8 cellular contexts compared by ENCODE assay signal in the genomic region with DNA sequence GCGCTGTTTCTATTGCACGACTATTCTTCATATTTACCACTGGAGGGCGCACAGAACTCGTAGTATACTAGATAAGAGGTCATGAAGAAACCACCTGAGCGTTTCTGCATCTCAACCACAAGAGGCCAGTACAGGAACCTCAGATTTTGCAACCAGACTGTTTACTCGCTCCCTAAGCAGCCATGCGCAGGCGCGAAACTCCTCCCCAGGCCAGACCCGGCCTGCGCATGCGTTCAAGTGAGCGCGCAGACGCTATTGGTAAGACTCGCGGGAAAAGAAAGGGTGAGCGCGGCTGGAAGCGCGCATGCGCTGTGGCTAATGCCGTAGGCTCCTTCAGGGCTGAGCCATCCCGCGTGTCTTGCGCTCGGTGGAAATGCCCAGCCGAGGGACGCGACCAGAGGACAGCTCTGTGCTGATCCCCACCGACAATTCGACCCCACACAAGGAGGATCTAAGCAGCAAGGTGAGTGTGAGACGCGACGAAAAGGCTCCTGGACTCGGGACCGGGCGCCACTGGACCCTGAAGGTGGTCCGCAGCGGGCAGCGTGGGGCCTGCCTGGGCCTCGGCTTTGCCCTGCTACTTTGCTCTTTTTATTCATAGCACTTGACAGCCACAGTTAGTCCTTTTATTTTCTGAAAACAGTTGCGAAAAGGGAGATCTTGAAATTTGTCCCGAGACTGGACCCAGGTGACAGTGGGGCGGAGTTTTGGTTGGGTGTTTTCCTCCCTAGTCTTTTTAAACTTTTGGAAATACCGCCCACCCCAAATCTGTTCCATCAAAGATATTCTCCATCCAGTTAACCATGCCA. TPM values are rescaled to one million over a fixed set of nuclear protein-coding genes. Genes with fewer than 3 reads are reported as not detected.
DNase-seq lines count a peak whose midpoint lies in the region; FAIRE-seq and TF ChIP-seq lines count a peak whose summit lies in the region.

ASNSD1 (plus strand) TSS at position 312 of the 809 bp plus-strand sequence. CDS start 4,674 bp downstream, outside the sequence.

- H3K4me2 ChIP-seq in Loucy (ENCODE audit: low read depth, low read length, poor library complexity, severe bottlenecking): peak within 1 kb of the TSS; percentile 97

- H3K27me3 Mint-ChIP-seq in nephron progenitor cell (ENCODE audit: low read depth, poor library complexity): no peaks in the 10 kb centered on the region

- H3K36me3 ChIP-seq in H7 (replicated peaks; ENCODE audit: control insufficient read depth, insufficient read depth, low read length) (peaks cover 1% of the 10 kb centered on the region; the same call in 1 of the 2 replicates), Loucy (ENCODE audit: insufficient read depth, low read length) (peaks cover 2% of the 10 kb centered on the region; the same call in 1 of the 2 replicates), stomach (peaks cover 0 to 17% (median 10%) of the 10 kb centered on the region in 4 donors)

- peak; percentile 93 for DNase-seq in H7
- peak; percentile 97 for DNase-seq in activated effector memory CD4-positive, alpha-beta T cell treated with Interleukin-2 at 50 U/mL for 16 hours
- peak; percentile 100 for DNase-seq in fibroblast of the conjunctiva (ENCODE audit: low read depth)
- DNase-seq in nephron progenitor cell: peak; percentile 99
- DNase-seq in stomach: peak; percentile 100

- 0 out of 2 replicates have a peak, but pooled peaks cover 3% of the 10 kb centered on the region for H3F3A ChIP-seq in Loucy (ENCODE audit: low read depth)

- intact Hi-C loops in stomach (cut with DNase I; ENCODE audit: low total_unique reads): no loop called here

- 0 to 1% (median 0%) methylated on average over 29 to 46 of the region's 46 CpGs for WGBS in stomach, 5 donors

- H3K9me3 Mint-ChIP-seq in nephron progenitor cell: no peaks in the 10 kb centered on the region

- peaks cover 19% of the 10 kb centered on the region for H3K36me3 Mint-ChIP-seq in nephron progenitor cell (ENCODE audit: low read depth)

- H3K9me3 ChIP-seq in Loucy (ENCODE audit: insufficient read depth, low read depth, low read length) (no peaks in the 10 kb centered on the region), stomach (no peaks in the 10 kb centered on the region)

- H3K4me1 ChIP-seq in Loucy (ENCODE audit: insufficient read depth, low read length, poor library complexity, severe bottlenecking): peaks cover 43% of the 10 kb centered on the region
- H3K4me1 ChIP-seq in stomach: peaks cover 19 to 62% (median 38%) of the 10 kb centered on the region in 4 donors

- FAIRE-seq in G401.6 (lab: Jason Lieb, UNC): peak; percentile 99

- TF ChIP-seq CTCF in Loucy (conservative IDR thresholded peaks at IDR 0.05; ENCODE audit: low read length): peak; percentile 99
- peak; percentile 92 for TF ChIP-seq CTCF in nephron progenitor cell (IDR thresholded peaks at IDR 0.05)
- peak in 6 of 7 experiments; percentile 87 to 100 (median 94) for TF ChIP-seq CTCF in stomach (IDR thresholded peaks at IDR 0.05)

- peaks cover 35% of the 10 kb centered on the region for H3K79me2 ChIP-seq in Loucy (ENCODE audit: insufficient read depth, low read length)

- H3K27ac Mint-ChIP-seq in nephron progenitor cell: no peak within 1 kb of the TSS

- TF ChIP-seq EP300 in stomach (IDR thresholded peaks at IDR 0.05): no peak

- peak within 1 kb of the TSS; percentile 99 for H2AFZ ChIP-seq in Loucy (ENCODE audit: low read length)

- H3K4me1 Mint-ChIP-seq in nephron progenitor cell: no peaks in the 10 kb centered on the region

- H4K20me1 ChIP-seq in Loucy (ENCODE audit: insufficient read depth, low read length, poor library complexity, severe bottlenecking): peaks cover 24% of the 10 kb centered on the region

- peak within 1 kb of the TSS; percentile 94 for H3K9ac ChIP-seq in Loucy (ENCODE audit: low read depth, low read length, poor library complexity, severe bottlenecking)

- TF ChIP-seq POLR2A in Raji (IDR thresholded peaks at IDR 0.05; ENCODE audit: insufficient read depth, low read depth, low read length) (peak; percentile 99), stomach (IDR thresholded peaks at IDR 0.05) (peak in 1 of 4 donors; percentile 67)

- H3K9me2 ChIP-seq in Loucy (replicated peaks; ENCODE audit: low read depth, low read length): no peaks in the 10 kb centered on the region

- H3K4me3 Mint-ChIP-seq in nephron progenitor cell: no peak within 1 kb of the TSS

- H3K27me3 ChIP-seq in H7 (ENCODE audit: control insufficient read depth, insufficient read depth, low read length) (no peaks in the 10 kb centered on the region), Loucy (ENCODE audit: insufficient read depth, low read length, poor library complexity, severe bottlenecking) (no peaks in the 10 kb centered on the region), stomach (no peaks in the 10 kb centered on the region)

- H3K4me3 ChIP-seq in H7 (ENCODE audit: insufficient read depth, low read depth, low read length): peak within 1 kb of the TSS; percentile 94
- H3K4me3 ChIP-seq in Loucy (ENCODE audit: low read length, poor library complexity, severe bottlenecking): peak within 1 kb of the TSS; percentile 89
- H3K4me3 ChIP-seq in stomach: peak within 1 kb of the TSS; percentile 62 to 96 (median 84)

- H3K27ac ChIP-seq in stomach: peak within 1 kb of the TSS; percentile 77 to 96 (median 87)

RNA-seq across cellular contexts. Expression of gene ASNSD1, which starts in this region (rescaled TPM):
- total RNA-seq in H7 (2014; rRNA removed; shearing (Covaris generic)): 45.4 and 51.9 TPM in 2 replicates
- 100 to 1,000 TPM in 1 of 5 donors, 10 to 100 TPM in 4; 12.3 to 143 (median 33.3) TPM for total RNA-seq in stomach
- 10 to 100 TPM; 29.0 to 37.7 (median 37.1) TPM for polyA plus RNA-seq in stomach

Comparison
In these comparisons a context has a peak if more than half of its experiments do, and no peak if none do; other contexts are left out.
1. Peak in every context shown above with its lines: DNase-seq, H3K4me3 ChIP-seq and H3K27ac ChIP-seq.